Comparison of ENCODE assay signal across 8 cellular contexts in genomic region chr19:40285353-40286234, GRCh38. TPM values are rescaled to one million over a fixed set of nuclear protein-coding genes. Genes with fewer than 3 reads are reported as not detected.
A peak's percentile ranks its signal among the peaks of the same experiment; 100 is the strongest.
DNase-seq lines count a peak whose midpoint lies in the region; ATAC-seq and TF ChIP-seq lines count a peak whose summit lies in the region.

No MANE protein-coding gene starts in this region.

- TF ChIP-seq CTCF in OCI-LY3 (IDR thresholded peaks at IDR 0.05; ENCODE audit: low read depth, low read length) = no peak

- H4K20me1 ChIP-seq in OCI-LY3 (ENCODE audit: insufficient read depth, low read length) = peaks cover 36% of the 10 kb centered on the region

- peak overlapping the region; percentile 19; the same call in 1 of the 2 replicates for H2AFZ ChIP-seq in OCI-LY3 (ENCODE audit: low read depth, low read length)

- peak overlapping the region; percentile 76 for H3K4me2 ChIP-seq in OCI-LY3 (ENCODE audit: low read length)

- peaks cover 45% of the 10 kb centered on the region for H3K79me2 ChIP-seq in OCI-LY3 (ENCODE audit: low read length)

- H3K9me3 ChIP-seq in OCI-LY3 (ENCODE audit: insufficient read depth, low read length) (no peaks in the 10 kb centered on the region), mononuclear cell (ENCODE audit: low read depth, low read length) (no peaks in the 10 kb centered on the region)

- ATAC-seq in GM21528 (IDR thresholded peaks at IDR 0.05; ENCODE audit: low FRiP score, unreplicated experiment) = peak; percentile 80

- no peaks in the 10 kb centered on the region for H3K27me3 ChIP-seq in OCI-LY3 (ENCODE audit: low read depth, low read length)
- no peaks in the 10 kb centered on the region for H3K27me3 ChIP-seq in mononuclear cell (ENCODE audit: insufficient read depth, low read length)

- peaks cover 23% of the 10 kb centered on the region for H3K4me1 ChIP-seq in OCI-LY3 (ENCODE audit: low read length)
- peaks cover 44% of the 10 kb centered on the region for H3K4me1 ChIP-seq in mononuclear cell (ENCODE audit: insufficient read depth, low read length)

- H3K4me3 ChIP-seq in OCI-LY3 (ENCODE audit: low read length) (peak overlapping the region; percentile 95), mononuclear cell (ENCODE audit: low read length) (peak overlapping the region; percentile 62)

- H3K36me3 ChIP-seq in OCI-LY3 (replicated peaks; ENCODE audit: low read depth, low read length) = peaks cover 9% of the 10 kb centered on the region

- H3K27ac ChIP-seq in OCI-LY3 (ENCODE audit: low read length) = peak overlapping the region; percentile 87
- H3K27ac ChIP-seq in epithelial cell of prostate = peak overlapping the region; percentile 71

- peak overlapping the region; percentile 97 for H3K9ac ChIP-seq in OCI-LY3 (ENCODE audit: low read length)

- DNase-seq in DMS114 treated with DMSO at 0.1 percent for 48 hours (lab: John Stamatoyannopoulos, UW; ENCODE audit: unreplicated experiment) = peak; percentile 100
- DNase-seq in HuH-7.5 (ENCODE audit: low spot score) = peak; percentile 94
- peak; percentile 95 for DNase-seq in activated T-cell treated with anti-CD3 and anti-CD28 coated beads for 48 hours (ENCODE audit: low read depth)
- peak; percentile 92 for DNase-seq in epithelial cell of prostate (ENCODE audit: low read depth, low spot score)
- DNase-seq in stimulated activated CD8-positive, alpha-beta memory T cell treated with anti-CD3 and anti-CD28 coated beads, Interleukin-2, amount 100 ng/mL, for 48 hours (ENCODE audit: low read depth in 2 of 2) = peak; percentile 91 to 95

RNA-seq across cellular contexts. Expression of gene AKT2, which starts 0.4 kb away (rescaled TPM):
- total RNA-seq in mononuclear cell = 109 TPM

RNA-seq across cellular contexts. Expression of gene CCNP, which starts 59.1 kb away (rescaled TPM):
- total RNA-seq in mononuclear cell = not detected

Comparison
In these comparisons a context has a peak if more than half of its experiments do, and no peak if none do; other contexts are left out.
1. Peak in every context shown above with its lines: DNase-seq, ATAC-seq, H3K4me3 ChIP-seq and H3K27ac ChIP-seq.